1 cellular context compared by ENCODE assay signal in the genomic region with DNA sequence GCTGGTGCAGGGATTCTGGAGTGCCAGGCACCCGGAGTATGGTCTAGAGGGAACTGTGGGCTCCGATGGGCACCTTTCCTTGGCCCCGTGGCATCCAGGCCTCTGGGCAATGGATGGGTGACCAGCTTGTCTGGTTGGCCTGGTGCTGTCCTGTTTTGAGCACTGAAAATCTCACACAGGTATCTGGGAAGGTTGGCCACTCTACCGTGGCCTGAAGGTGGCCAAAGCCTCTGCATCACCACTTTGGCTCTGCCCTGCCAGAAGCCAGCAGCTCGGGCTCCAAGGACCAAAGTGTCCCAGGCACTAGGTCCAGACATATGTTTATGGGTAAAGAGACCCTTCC.
TF ChIP-seq lines count a peak whose summit lies in the region.

No MANE protein-coding gene starts in this region.

TF ChIP-seq in IMR-90, 13 proteins besides CTCF, POLR2A, EP300 and RAD21:
- TF ChIP-seq CEBPB (IDR thresholded peaks at IDR 0.05; ENCODE audit: low read depth, low read length) (no peak), MXI1 (IDR thresholded peaks at IDR 0.05; ENCODE audit: borderline replicate concordance, low read depth, low read length) (no peak), RFX5 (IDR thresholded peaks at IDR 0.05; ENCODE audit: low read depth, low read length) (no peak), CHD1 (IDR thresholded peaks at IDR 0.05; ENCODE audit: low read depth, low read length) (no peak), MAFK (IDR thresholded peaks at IDR 0.05; ENCODE audit: low read depth, low read length) (no peak), BHLHE40 (IDR thresholded peaks at IDR 0.05; ENCODE audit: low read depth, low read length) (no peak), RCOR1 (IDR thresholded peaks at IDR 0.05; ENCODE audit: insufficient replicate concordance, low read length) (no peak), USF2 (IDR thresholded peaks at IDR 0.05; ENCODE audit: low read depth, low read length) (no peak), MAZ (IDR thresholded peaks at IDR 0.05; ENCODE audit: borderline replicate concordance, low read depth, low read length) (no peak), NFE2L2 (IDR thresholded peaks at IDR 0.05; ENCODE audit: low read depth, low read length) (no peak), FOS (IDR thresholded peaks at IDR 0.05; ENCODE audit: low read depth, low read length) (no peak), ELK1 (IDR thresholded peaks at IDR 0.05; ENCODE audit: borderline replicate concordance, low read depth, low read length) (no peak), SMC3 (IDR thresholded peaks at IDR 0.05; ENCODE audit: low read depth, low read length) (no peak)
